ENCODE assay signal across 8 cellular contexts in the genomic region with DNA sequence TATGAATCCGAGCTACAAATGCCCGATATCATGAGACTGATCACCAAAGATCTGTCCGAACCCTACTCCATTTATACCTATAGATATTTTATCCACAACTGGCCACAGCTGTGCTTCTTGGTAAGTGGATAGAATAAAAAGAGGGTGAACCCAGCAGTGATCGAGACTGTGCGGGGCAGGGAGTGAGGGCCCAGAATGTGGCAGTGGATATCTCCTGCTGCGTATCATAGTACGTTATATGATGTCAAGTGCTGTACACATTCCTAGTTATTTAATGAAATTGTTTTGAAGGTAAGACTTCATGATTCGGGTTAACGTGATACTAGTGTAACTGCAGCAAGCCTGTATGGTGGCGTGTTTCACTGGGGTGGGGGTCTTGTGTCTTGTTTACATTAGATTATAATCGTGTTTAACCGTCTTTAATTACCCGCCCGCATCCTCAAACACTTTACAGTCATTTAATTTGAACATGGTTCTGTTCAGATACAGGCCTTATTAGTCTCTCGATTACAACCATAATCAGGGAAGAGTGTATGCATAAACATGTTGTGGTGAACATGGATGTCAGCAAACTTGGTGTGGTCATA.
A peak's percentile ranks its signal among the peaks of the same experiment; 100 is the strongest.
DNase-seq lines count a peak whose midpoint lies in the region; ATAC-seq and TF ChIP-seq lines count a peak whose summit lies in the region.

No MANE protein-coding gene starts in this region.

- no peaks in the 10 kb centered on the region for H3K9me3 ChIP-seq in SU-DHL-6 (ENCODE audit: insufficient read depth, low read length)

- peak overlapping the region; percentile 70 for H3K9ac ChIP-seq in SU-DHL-6 (ENCODE audit: low read length)

- no peaks in the 10 kb centered on the region for H3K9me2 ChIP-seq in SU-DHL-6 (replicated peaks; ENCODE audit: insufficient read depth, low read length)

- TF ChIP-seq CTCF in SU-DHL-6 (IDR thresholded peaks at IDR 0.05; ENCODE audit: insufficient read depth, low read length, poor library complexity, severe bottlenecking) (no peak), fibroblast of pulmonary artery (IDR thresholded peaks at IDR 0.05; ENCODE audit: low read length, missing control alignments) (no peak), retinal pigment epithelial cell (conservative IDR thresholded peaks at IDR 0.05; ENCODE audit: low read depth, low read length) (no peak)

- H3K4me3 ChIP-seq in SU-DHL-6 (ENCODE audit: insufficient read depth, low read length, poor library complexity, severe bottlenecking): peak overlapping the region; percentile 79
- H3K4me3 ChIP-seq in fibroblast of pulmonary artery (replicated peaks; ENCODE audit: low read depth, low read length): peak overlapping the region; percentile 60
- peak overlapping the region; percentile 76 for H3K4me3 ChIP-seq in retinal pigment epithelial cell (ENCODE audit: low read length)

- peaks cover 11% of the 10 kb centered on the region; the same call in 1 of the 2 replicates for H3K36me3 ChIP-seq in SU-DHL-6 (ENCODE audit: low read length)

- DNase-seq in NCI-H2029 treated with DMSO at 0.1 percent for 48 hours (lab: John Stamatoyannopoulos, UW): peak; percentile 39
- DNase-seq in NCI-H2029 (lab: John Stamatoyannopoulos, UW): no peak
- no peak for DNase-seq in fibroblast of pulmonary artery (ENCODE audit: low read depth)
- DNase-seq in retinal pigment epithelial cell (ENCODE audit: low read depth): no peak
- no peak for DNase-seq in CD1c-positive myeloid dendritic cell (ENCODE audit: extremely low spot score)

- H4K20me1 ChIP-seq in SU-DHL-6 (ENCODE audit: low read depth, low read length): peaks cover 8% of the 10 kb centered on the region

- peaks cover 42% of the 10 kb centered on the region for H3K79me2 ChIP-seq in SU-DHL-6 (ENCODE audit: insufficient read depth, low read length)

- no peaks in the 10 kb centered on the region for H3F3A ChIP-seq in SU-DHL-6 (ENCODE audit: insufficient read depth)

- H3K27me3 ChIP-seq in SU-DHL-6 (ENCODE audit: low read length): no peaks in the 10 kb centered on the region

- ATAC-seq in HG03442 (IDR thresholded peaks at IDR 0.05; ENCODE audit: unreplicated experiment): no peak
- ATAC-seq in GM19452 (IDR thresholded peaks at IDR 0.05; ENCODE audit: unreplicated experiment): no peak

- peak overlapping the region; percentile 57 for H3K4me2 ChIP-seq in SU-DHL-6 (ENCODE audit: low read depth, low read length, poor library complexity, severe bottlenecking)

- no peak overlapping the region for H2AFZ ChIP-seq in SU-DHL-6 (ENCODE audit: low read depth, low read length, severe bottlenecking)

- no peak overlapping the region for H3K27ac ChIP-seq in SU-DHL-6 (ENCODE audit: low read depth, low read length)
